In the genomic region with DNA sequence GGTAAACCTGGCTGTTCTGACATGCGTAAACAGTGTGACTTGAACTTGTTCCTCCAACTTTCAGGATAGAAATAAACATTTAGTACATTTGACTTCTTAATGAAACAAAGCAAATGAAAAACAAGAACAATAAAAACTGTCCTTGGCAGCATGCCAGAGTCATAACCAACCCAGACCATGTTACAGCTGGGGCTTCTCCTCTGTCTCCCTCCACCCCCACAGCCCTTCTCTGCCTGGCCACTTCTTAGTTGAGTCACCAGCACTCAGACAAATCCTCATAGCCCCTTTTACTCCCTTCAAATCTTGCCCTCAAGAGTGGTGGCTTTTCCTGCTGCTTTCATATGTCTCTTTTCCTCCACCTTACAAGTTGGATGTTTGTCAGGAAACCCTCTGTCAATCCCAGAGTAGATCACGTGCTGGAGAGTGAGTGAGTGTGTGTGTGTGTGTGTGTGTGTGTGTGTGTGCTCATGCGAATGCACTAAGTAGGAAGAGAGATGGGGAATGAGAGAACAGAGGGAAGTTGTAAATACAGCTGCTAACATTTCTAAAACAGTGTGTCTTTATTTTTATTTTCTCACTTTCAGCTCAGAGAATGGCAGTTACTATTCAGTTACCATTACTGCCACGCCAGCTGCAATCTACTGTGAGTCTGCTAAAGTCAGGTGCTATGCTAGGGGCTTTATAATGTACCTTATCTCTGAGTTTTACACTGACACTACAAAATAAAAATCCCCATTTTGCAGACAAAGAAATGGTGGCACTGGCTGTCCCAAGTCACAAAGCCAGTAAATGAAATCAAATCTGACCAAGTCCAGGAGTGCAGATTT, we compare ENCODE assay signal across 1 cellular context.
TF ChIP-seq lines count a peak whose summit lies in the region.

No MANE protein-coding gene starts in this region.

TF ChIP-seq in HEK293, 187 proteins besides CTCF, POLR2A, EP300 and RAD21 (continued from another document):
- TF ChIP-seq ZFP3 (tag by site-specific recombination; IDR thresholded peaks at IDR 0.05; ENCODE audit: low read depth) (no peak), ZNF292 (tag by site-specific recombination; IDR thresholded peaks at IDR 0.05; ENCODE audit: borderline replicate concordance, low read depth) (no peak), ZNF747 (tag by site-specific recombination; IDR thresholded peaks at IDR 0.05) (no peak), ZNF660 (tag by site-specific recombination; IDR thresholded peaks at IDR 0.05) (peak; percentile 74), ZNF548 (tag by site-specific recombination; IDR thresholded peaks at IDR 0.05) (no peak), IKZF3 (tag by site-specific recombination; IDR thresholded peaks at IDR 0.05) (no peak), ZNF335 (tag by site-specific recombination; conservative IDR thresholded peaks at IDR 0.05) (peak; percentile 57; the same call in 1 of the 2 replicates), ZFHX2 (tag by site-specific recombination; conservative IDR thresholded peaks at IDR 0.05) (peak; percentile 46), GLI4 (tag by site-specific recombination; IDR thresholded peaks at IDR 0.05) (no peak), ZNF558 (tag by site-specific recombination; IDR thresholded peaks at IDR 0.05) (peak; percentile 51; the same call in 1 of the 2 replicates), ZNF324 (tag by site-specific recombination; IDR thresholded peaks at IDR 0.05) (no peak), ZNF629 (tag by site-specific recombination; IDR thresholded peaks at IDR 0.05) (0 out of 2 replicates have a peak, but pooled peaks have one; percentile 22), HIC1 (tag by site-specific recombination; IDR thresholded peaks at IDR 0.05) (0 out of 2 replicates have a peak, but pooled peaks have one; percentile 39), WT1 (tag by site-specific recombination; IDR thresholded peaks at IDR 0.05) (peak; percentile 38; the same call in 1 of the 2 replicates), ZNF138 (tag by site-specific recombination; IDR thresholded peaks at IDR 0.05; ENCODE audit: borderline replicate concordance) (no peak), ZNF366 (tag by site-specific recombination; conservative IDR thresholded peaks at IDR 0.05) (0 out of 2 replicates have a peak, but pooled peaks have one; percentile 36), ZNF843 (tag by site-specific recombination; IDR thresholded peaks at IDR 0.05) (no peak; the same call in none of the 2 replicates), SCRT1 (tag by site-specific recombination; IDR thresholded peaks at IDR 0.05; ENCODE audit: borderline replicate concordance) (peak; percentile 7; the same call in 1 of the 2 replicates), ZNF174 (tag by site-specific recombination; IDR thresholded peaks at IDR 0.05) (no peak), ZNF549 (tag by site-specific recombination; IDR thresholded peaks at IDR 0.05) (peak; percentile 43; the same call in 1 of the 2 replicates), TRIM28 (IDR thresholded peaks at IDR 0.05; ENCODE audit: borderline replicate concordance, low read length) (peak; percentile 99), KLF10 (tag by site-specific recombination; IDR thresholded peaks at IDR 0.05) (peak; percentile 21; the same call in 1 of the 2 replicates), YY2 (tag by site-specific recombination; IDR thresholded peaks at IDR 0.05) (peak; percentile 29; the same call in 1 of the 2 replicates), ZNF692 (tag by site-specific recombination; IDR thresholded peaks at IDR 0.05) (peak; percentile 61), ZNF302 (tag by site-specific recombination; IDR thresholded peaks at IDR 0.05; ENCODE audit: low read depth) (peak; percentile 59; the same call in 1 of the 2 replicates), ZBTB48 (tag by site-specific recombination; IDR thresholded peaks at IDR 0.05) (peak; percentile 33; the same call in 1 of the 2 replicates), GFI1B (tag by site-specific recombination; IDR thresholded peaks at IDR 0.05) (no peak), FEZF1 (tag by site-specific recombination; IDR thresholded peaks at IDR 0.05) (peak; percentile 67), ZNF561 (tag by site-specific recombination; IDR thresholded peaks at IDR 0.05; ENCODE audit: borderline replicate concordance) (peak; percentile 84; the same call in 1 of the 2 replicates), ZNF560 (tag by site-specific recombination; IDR thresholded peaks at IDR 0.05; ENCODE audit: borderline replicate concordance) (no peak), ZNF610 (tag by site-specific recombination; IDR thresholded peaks at IDR 0.05; ENCODE audit: borderline replicate concordance) (no peak), ZNF837 (tag by site-specific recombination; IDR thresholded peaks at IDR 0.05) (no peak), SCRT2 (tag by site-specific recombination; IDR thresholded peaks at IDR 0.05) (no peak), ZBTB11 (tag by site-specific recombination; conservative IDR thresholded peaks at IDR 0.05; ENCODE audit: low read depth) (no peak), ZNF404 (tag by site-specific recombination; IDR thresholded peaks at IDR 0.05) (no peak)
- TF ChIP-seq, protein P1, sequence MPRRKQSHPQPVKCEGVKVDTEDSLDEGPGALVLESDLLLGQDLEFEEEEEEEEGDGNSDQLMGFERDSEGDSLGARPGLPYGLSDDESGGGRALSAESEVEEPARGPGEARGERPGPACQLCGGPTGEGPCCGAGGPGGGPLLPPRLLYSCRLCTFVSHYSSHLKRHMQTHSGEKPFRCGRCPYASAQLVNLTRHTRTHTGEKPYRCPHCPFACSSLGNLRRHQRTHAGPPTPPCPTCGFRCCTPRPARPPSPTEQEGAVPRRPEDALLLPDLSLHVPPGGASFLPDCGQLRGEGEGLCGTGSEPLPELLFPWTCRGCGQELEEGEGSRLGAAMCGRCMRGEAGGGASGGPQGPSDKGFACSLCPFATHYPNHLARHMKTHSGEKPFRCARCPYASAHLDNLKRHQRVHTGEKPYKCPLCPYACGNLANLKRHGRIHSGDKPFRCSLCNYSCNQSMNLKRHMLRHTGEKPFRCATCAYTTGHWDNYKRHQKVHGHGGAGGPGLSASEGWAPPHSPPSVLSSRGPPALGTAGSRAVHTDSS (tag by site-specific recombination; IDR thresholded peaks at IDR 0.05) = no peak
- TF ChIP-seq, protein P2, sequence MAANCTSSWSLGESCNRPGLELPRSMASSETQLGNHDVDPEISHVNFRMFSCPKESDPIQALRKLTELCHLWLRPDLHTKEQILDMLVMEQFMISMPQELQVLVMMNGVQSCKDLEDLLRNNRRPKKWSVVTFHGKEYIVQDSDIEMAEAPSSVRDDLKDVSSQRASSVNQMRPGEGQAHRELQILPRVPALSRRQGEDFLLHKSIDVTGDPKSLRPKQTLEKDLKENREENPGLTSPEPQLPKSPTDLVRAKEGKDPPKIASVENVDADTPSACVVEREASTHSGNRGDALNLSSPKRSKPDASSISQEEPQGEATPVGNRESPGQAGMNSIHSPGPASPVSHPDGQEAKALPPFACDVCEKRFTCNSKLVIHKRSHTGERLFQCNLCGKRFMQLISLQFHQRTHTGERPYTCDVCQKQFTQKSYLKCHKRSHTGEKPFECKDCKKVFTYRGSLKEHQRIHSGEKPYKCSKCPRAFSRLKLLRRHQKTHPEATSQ (tag by site-specific recombination; IDR thresholded peaks at IDR 0.05) = no peak
- TF ChIP-seq, protein P3, sequence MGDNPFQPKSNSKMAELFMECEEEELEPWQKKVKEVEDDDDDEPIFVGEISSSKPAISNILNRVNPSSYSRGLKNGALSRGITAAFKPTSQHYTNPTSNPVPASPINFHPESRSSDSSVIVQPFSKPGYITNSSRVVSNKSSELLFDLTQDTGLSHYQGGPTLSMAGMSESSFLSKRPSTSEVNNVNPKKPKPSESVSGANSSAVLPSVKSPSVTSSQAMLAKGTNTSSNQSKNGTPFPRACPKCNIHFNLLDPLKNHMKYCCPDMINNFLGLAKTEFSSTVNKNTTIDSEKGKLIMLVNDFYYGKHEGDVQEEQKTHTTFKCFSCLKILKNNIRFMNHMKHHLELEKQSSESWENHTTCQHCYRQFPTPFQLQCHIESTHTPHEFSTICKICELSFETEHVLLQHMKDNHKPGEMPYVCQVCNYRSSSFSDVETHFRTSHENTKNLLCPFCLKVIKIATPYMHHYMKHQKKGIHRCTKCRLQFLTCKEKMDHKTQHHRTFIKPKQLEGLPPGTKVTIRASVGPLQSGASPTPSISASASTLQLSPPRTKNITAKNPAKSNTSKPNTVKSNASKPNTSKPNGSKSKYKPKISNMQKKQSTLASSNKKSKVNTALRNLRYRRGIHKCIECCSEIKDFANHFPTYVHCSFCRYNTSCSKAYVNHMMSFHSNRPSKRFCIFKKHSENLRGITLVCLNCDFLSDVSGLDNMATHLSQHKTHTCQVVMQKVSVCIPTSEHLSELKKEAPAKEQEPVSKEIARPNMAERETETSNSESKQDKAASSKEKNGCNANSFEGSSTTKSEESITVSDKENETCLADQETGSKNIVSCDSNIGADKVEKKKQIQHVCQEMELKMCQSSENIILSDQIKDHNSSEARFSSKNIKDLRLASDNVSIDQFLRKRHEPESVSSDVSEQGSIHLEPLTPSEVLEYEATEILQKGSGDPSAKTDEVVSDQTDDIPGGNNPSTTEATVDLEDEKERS (tag by site-specific recombination; IDR thresholded peaks at IDR 0.05) = no peak
- TF ChIP-seq, protein P4, sequence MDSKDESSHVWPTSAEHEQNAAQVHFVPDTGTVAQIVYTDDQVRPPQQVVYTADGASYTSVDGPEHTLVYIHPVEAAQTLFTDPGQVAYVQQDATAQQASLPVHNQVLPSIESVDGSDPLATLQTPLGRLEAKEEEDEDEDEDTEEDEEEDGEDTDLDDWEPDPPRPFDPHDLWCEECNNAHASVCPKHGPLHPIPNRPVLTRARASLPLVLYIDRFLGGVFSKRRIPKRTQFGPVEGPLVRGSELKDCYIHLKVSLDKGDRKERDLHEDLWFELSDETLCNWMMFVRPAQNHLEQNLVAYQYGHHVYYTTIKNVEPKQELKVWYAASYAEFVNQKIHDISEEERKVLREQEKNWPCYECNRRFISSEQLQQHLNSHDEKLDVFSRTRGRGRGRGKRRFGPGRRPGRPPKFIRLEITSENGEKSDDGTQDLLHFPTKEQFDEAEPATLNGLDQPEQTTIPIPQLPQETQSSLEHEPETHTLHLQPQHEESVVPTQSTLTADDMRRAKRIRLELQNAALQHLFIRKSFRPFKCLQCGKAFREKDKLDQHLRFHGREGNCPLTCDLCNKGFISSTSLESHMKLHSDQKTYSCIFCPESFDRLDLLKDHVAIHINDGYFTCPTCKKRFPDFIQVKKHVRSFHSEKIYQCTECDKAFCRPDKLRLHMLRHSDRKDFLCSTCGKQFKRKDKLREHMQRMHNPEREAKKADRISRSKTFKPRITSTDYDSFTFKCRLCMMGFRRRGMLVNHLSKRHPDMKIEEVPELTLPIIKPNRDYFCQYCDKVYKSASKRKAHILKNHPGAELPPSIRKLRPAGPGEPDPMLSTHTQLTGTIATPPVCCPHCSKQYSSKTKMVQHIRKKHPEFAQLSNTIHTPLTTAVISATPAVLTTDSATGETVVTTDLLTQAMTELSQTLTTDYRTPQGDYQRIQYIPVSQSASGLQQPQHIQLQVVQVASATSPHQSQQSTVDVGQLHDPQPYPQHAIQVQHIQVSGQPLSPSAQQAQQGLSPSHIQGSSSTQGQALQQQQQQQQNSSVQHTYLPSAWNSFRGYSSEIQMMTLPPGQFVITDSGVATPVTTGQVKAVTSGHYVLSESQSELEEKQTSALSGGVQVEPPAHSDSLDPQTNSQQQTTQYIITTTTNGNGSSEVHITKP (tag by site-specific recombination; IDR thresholded peaks at IDR 0.05) = peak; percentile 91
